In genomic region chr3:48439820-48440589, GRCh38 we compare ENCODE assay signal across 8 cellular contexts. TPM values are rescaled to one million over a fixed set of nuclear protein-coding genes. Genes with fewer than 3 reads are reported as not detected.
DNase-seq lines count a peak whose midpoint lies in the region; ATAC-seq and TF ChIP-seq lines count a peak whose summit lies in the region.

Gene CCDC51 (minus strand): TSS chr3:48440119. CDS start chr3:48435128, 4,991 bp downstream.
Gene TMA7 (plus strand): TSS chr3:48440257. CDS start chr3:48440297, 40 bp downstream.

- H3K4me1 Mint-ChIP-seq in activated T-cell treated with anti-CD3 and anti-CD28 coated beads, Interleukin-2, amount 50 U/mL, for 24 hours (ENCODE audit: low read depth) = peaks cover 40% of the 10 kb centered on the region

- H3K4me3 ChIP-seq in epithelial cell of proximal tubule (ENCODE audit: low read depth, low read length) = peak within 1 kb of the TSS; percentile 77

- peak; percentile 90 for ATAC-seq in GM21717 (IDR thresholded peaks at IDR 0.05; ENCODE audit: unreplicated experiment)

- DNase-seq in DMS53 (lab: John Stamatoyannopoulos, UW) = peak; percentile 93
- DNase-seq in KBM-7 = peak; percentile 97
- DNase-seq in activated T-cell treated with anti-CD3 and anti-CD28 coated beads, Interleukin-2, amount 50 U/mL, for 24 hours = peak; percentile 99
- DNase-seq in epithelial cell of proximal tubule (ENCODE audit: low read depth) = peak; percentile 57
- peak; percentile 98 for DNase-seq in mucosa of gallbladder (ENCODE audit: low spot score)
- peak; percentile 97 for DNase-seq in stimulated activated CD8-positive, alpha-beta memory T cell treated with anti-CD3 and anti-CD28 coated beads, Interleukin-4, amount 100 ng/mL, for 4 hours (ENCODE audit: low read depth in 2 of 2, low spot score in 1 of 2)

- TF ChIP-seq CTCF in epithelial cell of proximal tubule (conservative IDR thresholded peaks at IDR 0.05; ENCODE audit: low read depth, low read length) = no peak

- H3K4me3 Mint-ChIP-seq in activated T-cell treated with anti-CD3 and anti-CD28 coated beads, Interleukin-2, amount 50 U/mL, for 24 hours = peak within 1 kb of the TSS; percentile 94

- no peaks in the 10 kb centered on the region for H3K9me3 Mint-ChIP-seq in activated T-cell treated with anti-CD3 and anti-CD28 coated beads, Interleukin-2, amount 50 U/mL, for 24 hours

- no peaks in the 10 kb centered on the region for H3K27me3 Mint-ChIP-seq in activated T-cell treated with anti-CD3 and anti-CD28 coated beads, Interleukin-2, amount 50 U/mL, for 24 hours

- peak within 1 kb of the TSS; percentile 97 for H3K27ac Mint-ChIP-seq in activated T-cell treated with anti-CD3 and anti-CD28 coated beads, Interleukin-2, amount 50 U/mL, for 24 hours

- peaks cover 55% of the 10 kb centered on the region for H3K36me3 Mint-ChIP-seq in activated T-cell treated with anti-CD3 and anti-CD28 coated beads, Interleukin-2, amount 50 U/mL, for 24 hours (ENCODE audit: low read depth)

- in situ Hi-C loops in KBM-7 (cut with MboI; ENCODE audit: low pct_unique_long_range_greater_than_20kb, low sequenced_read_pairs) = no loop called here

TF ChIP-seq in PFSK-1, 5 proteins besides CTCF, POLR2A, EP300 and RAD21:
- TF ChIP-seq TAF1 (IDR thresholded peaks at IDR 0.05; ENCODE audit: borderline replicate concordance, insufficient read depth, low read length) = peak; percentile 71; the same call in 1 of the 2 replicates
- TF ChIP-seq FOXP2 (optimal IDR thresholded peaks at IDR 0.05; ENCODE audit: borderline replicate concordance, extremely low read depth, extremely low read length, insufficient read depth) = no peak
- TF ChIP-seq POLR2AphosphoS5 (IDR thresholded peaks at IDR 0.05; ENCODE audit: low read depth, low read length) = peak; percentile 73
- TF ChIP-seq, protein P1, sequence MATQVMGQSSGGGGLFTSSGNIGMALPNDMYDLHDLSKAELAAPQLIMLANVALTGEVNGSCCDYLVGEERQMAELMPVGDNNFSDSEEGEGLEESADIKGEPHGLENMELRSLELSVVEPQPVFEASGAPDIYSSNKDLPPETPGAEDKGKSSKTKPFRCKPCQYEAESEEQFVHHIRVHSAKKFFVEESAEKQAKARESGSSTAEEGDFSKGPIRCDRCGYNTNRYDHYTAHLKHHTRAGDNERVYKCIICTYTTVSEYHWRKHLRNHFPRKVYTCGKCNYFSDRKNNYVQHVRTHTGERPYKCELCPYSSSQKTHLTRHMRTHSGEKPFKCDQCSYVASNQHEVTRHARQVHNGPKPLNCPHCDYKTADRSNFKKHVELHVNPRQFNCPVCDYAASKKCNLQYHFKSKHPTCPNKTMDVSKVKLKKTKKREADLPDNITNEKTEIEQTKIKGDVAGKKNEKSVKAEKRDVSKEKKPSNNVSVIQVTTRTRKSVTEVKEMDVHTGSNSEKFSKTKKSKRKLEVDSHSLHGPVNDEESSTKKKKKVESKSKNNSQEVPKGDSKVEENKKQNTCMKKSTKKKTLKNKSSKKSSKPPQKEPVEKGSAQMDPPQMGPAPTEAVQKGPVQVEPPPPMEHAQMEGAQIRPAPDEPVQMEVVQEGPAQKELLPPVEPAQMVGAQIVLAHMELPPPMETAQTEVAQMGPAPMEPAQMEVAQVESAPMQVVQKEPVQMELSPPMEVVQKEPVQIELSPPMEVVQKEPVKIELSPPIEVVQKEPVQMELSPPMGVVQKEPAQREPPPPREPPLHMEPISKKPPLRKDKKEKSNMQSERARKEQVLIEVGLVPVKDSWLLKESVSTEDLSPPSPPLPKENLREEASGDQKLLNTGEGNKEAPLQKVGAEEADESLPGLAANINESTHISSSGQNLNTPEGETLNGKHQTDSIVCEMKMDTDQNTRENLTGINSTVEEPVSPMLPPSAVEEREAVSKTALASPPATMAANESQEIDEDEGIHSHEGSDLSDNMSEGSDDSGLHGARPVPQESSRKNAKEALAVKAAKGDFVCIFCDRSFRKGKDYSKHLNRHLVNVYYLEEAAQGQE (IDR thresholded peaks at IDR 0.05; ENCODE audit: insufficient read depth in 1 of 2, low read depth in 2 of 2, low read length in 2 of 2) = peak in 1 of 2 experiments; percentile 33; a peak in 1 of 4 replicates
- no peak for TF ChIP-seq SIN3A (IDR thresholded peaks at IDR 0.05; ENCODE audit: borderline replicate concordance, insufficient read depth, low read length)

RNA-seq across cellular contexts. Expression of gene CCDC51, which starts in this region (rescaled TPM):
- 19.8 TPM for polyA plus RNA-seq in PFSK-1 (2012; ENCODE audit: insufficient read length, low read depth)
- total RNA-seq in epithelial cell of proximal tubule = 22.0 and 26.9 TPM in 2 replicates
- 10.1 TPM for total RNA-seq in mucosa of gallbladder

RNA-seq across cellular contexts. Expression of gene TMA7, which starts in this region (rescaled TPM):
- polyA plus RNA-seq in PFSK-1 (2012; ENCODE audit: insufficient read length, low read depth) = 119 TPM
- total RNA-seq in epithelial cell of proximal tubule = 573 and 687 TPM in 2 replicates
- 165 TPM for total RNA-seq in mucosa of gallbladder

Comparison
In these comparisons a context has a peak if more than half of its experiments do, and no peak if none do; other contexts are left out.
1. Peak in every context shown above with its lines: DNase-seq, ATAC-seq and H3K4me3 ChIP-seq.